In genomic region chr14:31944256-31945073, GRCh38 we compare ENCODE assay signal across 1 cellular context.
TF ChIP-seq lines count a peak whose summit lies in the region.

No MANE protein-coding gene starts in this region.

TF ChIP-seq in HepG2, 621 proteins besides CTCF, POLR2A, EP300 and RAD21 (continued from another document and continues in another):
- TF ChIP-seq ARID3A (IDR thresholded peaks at IDR 0.05; ENCODE audit: low read depth, low read length): 0 out of 2 replicates have a peak, but pooled peaks have one; percentile 8
- TF ChIP-seq ZNF646 (CRISPR knock-in tag; IDR thresholded peaks at IDR 0.05): no peak
- TF ChIP-seq ZNF274 (CRISPR knock-in tag; IDR thresholded peaks at IDR 0.05): peak; percentile 67; the same call in 1 of the 2 replicates
- TF ChIP-seq ZSCAN21 (CRISPR knock-in tag; IDR thresholded peaks at IDR 0.05; ENCODE audit: borderline replicate concordance): peak; percentile 51; the same call in 1 of the 2 replicates
- TF ChIP-seq MYPOP (CRISPR knock-in tag; IDR thresholded peaks at IDR 0.05): 0 out of 2 replicates have a peak, but pooled peaks have one; percentile 42
- no peak for TF ChIP-seq BRCA1 (CRISPR knock-in tag; IDR thresholded peaks at IDR 0.05)
- TF ChIP-seq ZFY (CRISPR knock-in tag; IDR thresholded peaks at IDR 0.05): peak; percentile 60; the same call in 1 of the 2 replicates
- no peak for TF ChIP-seq PHF20 (CRISPR knock-in tag; IDR thresholded peaks at IDR 0.05)
- no peak for TF ChIP-seq TOPORS (CRISPR knock-in tag; IDR thresholded peaks at IDR 0.05)
- peak; percentile 78 for TF ChIP-seq EHMT2 (IDR thresholded peaks at IDR 0.05; ENCODE audit: borderline replicate concordance, low read depth, low read length)
- 0 out of 2 replicates have a peak, but pooled peaks have one; percentile 22 for TF ChIP-seq ZNF367 (CRISPR knock-in tag; IDR thresholded peaks at IDR 0.05; ENCODE audit: borderline replicate concordance)
- peak; percentile 45 for TF ChIP-seq KDM1A (CRISPR knock-in tag; IDR thresholded peaks at IDR 0.05)
- 0 out of 2 replicates have a peak, but pooled peaks have one; percentile 42 for TF ChIP-seq ELK4 (CRISPR knock-in tag; IDR thresholded peaks at IDR 0.05; ENCODE audit: borderline replicate concordance)
- TF ChIP-seq PCBP2 (optimal IDR thresholded peaks at IDR 0.05; ENCODE audit: low read depth, low read length, poor library complexity, severe bottlenecking): no peak
- peak; percentile 88 for TF ChIP-seq JARID2 (CRISPR knock-in tag; IDR thresholded peaks at IDR 0.05; ENCODE audit: insufficient replicate concordance)
- TF ChIP-seq PITX1 (CRISPR knock-in tag; IDR thresholded peaks at IDR 0.05): peak; percentile 45; the same call in 1 of the 2 replicates
- TF ChIP-seq ZNF549 (CRISPR knock-in tag; IDR thresholded peaks at IDR 0.05): no peak
- peak; percentile 71; the same call in 1 of the 2 replicates for TF ChIP-seq ZNF747 (CRISPR knock-in tag; IDR thresholded peaks at IDR 0.05; ENCODE audit: borderline replicate concordance)
- TF ChIP-seq SKI (IDR thresholded peaks at IDR 0.05; ENCODE audit: partially characterized antibody): no peak
- TF ChIP-seq ZNF616 (CRISPR knock-in tag; IDR thresholded peaks at IDR 0.05; ENCODE audit: low read depth): no peak
- no peak for TF ChIP-seq ATF7-NPFF (CRISPR knock-in tag; IDR thresholded peaks at IDR 0.05; ENCODE audit: low read depth)
- peak; percentile 77; the same call in 1 of the 2 replicates for TF ChIP-seq ZNF772 (CRISPR knock-in tag; IDR thresholded peaks at IDR 0.05)
- peak; percentile 29 for TF ChIP-seq RBM39 (IDR thresholded peaks at IDR 0.05; ENCODE audit: low read depth, low read length, poor library complexity, severe bottlenecking)
- no peak for TF ChIP-seq ZNF18 (CRISPR knock-in tag; IDR thresholded peaks at IDR 0.05; ENCODE audit: insufficient replicate concordance)
- no peak for TF ChIP-seq GABPA (IDR thresholded peaks at IDR 0.05; ENCODE audit: low read depth, low read length)
- no peak; the same call in 1 of the 2 replicates for TF ChIP-seq GABPA (CRISPR knock-in tag; IDR thresholded peaks at IDR 0.05; ENCODE audit: low read depth)
- peak; percentile 74 for TF ChIP-seq ZNF547 (CRISPR knock-in tag; IDR thresholded peaks at IDR 0.05)
- TF ChIP-seq MNT (IDR thresholded peaks at IDR 0.05): no peak
- TF ChIP-seq KLF16 (CRISPR knock-in tag; IDR thresholded peaks at IDR 0.05): peak in 1 of 2 experiments; percentile 58; a peak in 2 of 4 replicates
- TF ChIP-seq GLMP (CRISPR knock-in tag; IDR thresholded peaks at IDR 0.05; ENCODE audit: borderline replicate concordance): no peak
- peak; percentile 34; the same call in 1 of the 2 replicates for TF ChIP-seq ZNF12 (CRISPR knock-in tag; IDR thresholded peaks at IDR 0.05)
- TF ChIP-seq CREBL2 (CRISPR knock-in tag; IDR thresholded peaks at IDR 0.05; ENCODE audit: borderline replicate concordance): peak; percentile 66
- no peak for TF ChIP-seq RFX1 (IDR thresholded peaks at IDR 0.05)
- TF ChIP-seq CBFB (CRISPR knock-in tag; IDR thresholded peaks at IDR 0.05): no peak
- TF ChIP-seq PAXIP1 (CRISPR knock-in tag; conservative IDR thresholded peaks at IDR 0.05): peak; percentile 82
- no peak for TF ChIP-seq ZNF17 (CRISPR knock-in tag; IDR thresholded peaks at IDR 0.05)
- TF ChIP-seq KLF15 (CRISPR knock-in tag; IDR thresholded peaks at IDR 0.05; ENCODE audit: borderline replicate concordance): no peak
- TF ChIP-seq ZNF282 (IDR thresholded peaks at IDR 0.05; ENCODE audit: partially characterized antibody): no peak
- no peak; the same call in 1 of the 2 replicates for TF ChIP-seq THRA (CRISPR knock-in tag; IDR thresholded peaks at IDR 0.05; ENCODE audit: borderline replicate concordance)
- TF ChIP-seq TBP (CRISPR knock-in tag; IDR thresholded peaks at IDR 0.05): 0 out of 2 replicates have a peak, but pooled peaks have one; percentile 35
- TF ChIP-seq CBX5 (CRISPR knock-in tag; IDR thresholded peaks at IDR 0.05; ENCODE audit: borderline replicate concordance): 0 out of 2 replicates have a peak, but pooled peaks have one; percentile 79
